In genomic region chr22:31524132-31524531, GRCh38 we compare ENCODE assay signal across 1 cellular context.
TF ChIP-seq lines count a peak whose summit lies in the region.

No MANE protein-coding gene starts in this region.

TF ChIP-seq in GM12878, 131 proteins besides CTCF, POLR2A, EP300 and RAD21:
- TF ChIP-seq POU2F2 (IDR thresholded peaks at IDR 0.05; ENCODE audit: borderline replicate concordance, low read depth, low read length) (peak; percentile 48; the same call in 1 of the 3 replicates), RUNX3 (IDR thresholded peaks at IDR 0.05; ENCODE audit: low read length) (peak; percentile 59)
